8 cellular contexts compared by ENCODE assay signal in the genomic region with DNA sequence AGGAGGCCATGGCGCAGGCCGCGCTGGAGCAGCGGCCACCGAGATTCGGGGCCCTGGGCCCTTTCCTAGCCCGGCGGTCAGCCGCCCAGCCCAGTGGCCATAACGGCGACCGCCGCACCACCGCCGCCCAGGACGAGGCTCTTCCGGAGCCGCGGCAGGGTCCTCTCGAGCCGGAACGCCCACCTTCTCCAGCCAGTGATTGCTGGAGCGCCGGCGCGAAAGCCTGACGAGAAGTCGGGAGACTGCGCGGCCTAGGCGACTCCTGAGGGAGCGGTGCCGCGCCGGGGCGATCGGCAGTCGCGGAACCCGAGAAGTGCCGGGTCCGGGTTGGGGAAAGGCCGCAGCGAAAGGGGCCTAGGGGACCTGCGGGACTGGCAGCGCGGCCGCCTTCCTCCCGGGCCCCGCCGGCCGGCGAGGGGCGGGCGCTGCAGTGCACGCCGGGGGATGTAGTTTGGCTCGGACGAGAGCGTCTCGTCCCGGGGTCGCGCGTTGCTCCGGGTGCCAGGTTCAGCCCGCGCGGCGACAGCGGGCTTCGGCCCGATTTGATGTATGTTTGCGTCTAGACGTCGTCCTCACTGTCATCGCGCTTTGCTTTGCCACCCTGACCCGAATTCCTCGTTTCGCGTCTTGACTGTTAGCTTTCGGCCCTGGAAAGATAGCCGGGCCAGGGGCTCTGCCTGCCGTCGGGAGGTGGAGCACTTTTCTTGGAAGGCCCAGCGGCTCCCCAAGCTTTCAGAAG. TPM values are rescaled to one million over a fixed set of nuclear protein-coding genes. Genes with fewer than 3 reads are reported as not detected.
DNase-seq lines count a peak whose midpoint lies in the region; ATAC-seq, FAIRE-seq and TF ChIP-seq lines count a peak whose summit lies in the region.

A gene with protein sequence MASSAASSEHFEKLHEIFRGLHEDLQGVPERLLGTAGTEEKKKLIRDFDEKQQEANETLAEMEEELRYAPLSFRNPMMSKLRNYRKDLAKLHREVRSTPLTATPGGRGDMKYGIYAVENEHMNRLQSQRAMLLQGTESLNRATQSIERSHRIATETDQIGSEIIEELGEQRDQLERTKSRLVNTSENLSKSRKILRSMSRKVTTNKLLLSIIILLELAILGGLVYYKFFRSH (minus strand): TSS at position 153 of the 739 bp plus-strand sequence. CDS start 143 bp downstream, at position 10.

- H3K36me3 ChIP-seq in HUES6 (ENCODE audit: control insufficient read depth, insufficient read depth, low read length) (peaks cover 24% of the 10 kb centered on the region), OCI-LY1 (ENCODE audit: insufficient read depth, low read length) (peaks cover 30% of the 10 kb centered on the region), endothelial cell of umbilical vein (ENCODE audit: control insufficient read depth in 2 of 2, extremely low read depth in 1 of 2, insufficient read depth in 2 of 2, low read length in 2 of 2) (peaks cover 2% of the 10 kb centered on the region in 2 experiments)

- no peaks in the 10 kb centered on the region for H3K9me2 ChIP-seq in OCI-LY1 (ENCODE audit: low read depth, low read length)

- dilution Hi-C loops in endothelial cell of umbilical vein (cut with MboI; ENCODE audit: extremely low pct_ligation_motif_present, low sequenced_read_pairs) = no loop called here

- TF ChIP-seq POLR2A in endothelial cell of umbilical vein (IDR thresholded peaks at IDR 0.05; ENCODE audit: low read depth, low read length) = peak; percentile 69

- H3K27ac ChIP-seq in HUES6 (ENCODE audit: low read depth, low read length) (peak within 1 kb of the TSS; percentile 100), OCI-LY1 (ENCODE audit: low read depth, low read length, poor library complexity, severe bottlenecking) (peak within 1 kb of the TSS; percentile 44), endothelial cell of umbilical vein (ENCODE audit: insufficient read depth, low read depth, low read length) (peak within 1 kb of the TSS; percentile 83)

- peak within 1 kb of the TSS; percentile 100 for H3K9ac ChIP-seq in HUES6 (ENCODE audit: low read length)
- H3K9ac ChIP-seq in OCI-LY1 (ENCODE audit: low read length) = peak within 1 kb of the TSS; percentile 84
- peak within 1 kb of the TSS; percentile 94 for H3K9ac ChIP-seq in endothelial cell of umbilical vein (replicated peaks; ENCODE audit: extremely low read depth, insufficient read depth, low read length)

- peak; percentile 78 for FAIRE-seq in endothelial cell of umbilical vein (lab: Jason Lieb, UNC)

- no peaks in the 10 kb centered on the region for H3K9me1 ChIP-seq in endothelial cell of umbilical vein (replicated peaks; ENCODE audit: control insufficient read depth, extremely low read depth, insufficient read depth, low read length)

- H4K20me1 ChIP-seq in OCI-LY1 (ENCODE audit: insufficient read depth, low read length) (0 out of 2 replicates have a peak, but pooled peaks cover 3% of the 10 kb centered on the region), endothelial cell of umbilical vein (replicated peaks; ENCODE audit: control insufficient read depth, extremely low read depth, insufficient read depth, low read length) (peaks cover 5% of the 10 kb centered on the region)

- intact Hi-C loops in endothelial cell of umbilical vein (cut with micrococcal nuclease) = loop anchor here (1.0 to 2.0 kb wide), 2 partner anchors 21 to 30 kb away; a partner anchor contains a TSS

- ATAC-seq in GM21447 (IDR thresholded peaks at IDR 0.05; ENCODE audit: unreplicated experiment) = peak; percentile 88

- H3K4me3 ChIP-seq in HUES6 (ENCODE audit: low read depth, low read length) = peak within 1 kb of the TSS; percentile 94
- peak within 1 kb of the TSS; percentile 81 for H3K4me3 ChIP-seq in OCI-LY1 (ENCODE audit: low read depth, low read length, poor library complexity, severe bottlenecking)
- H3K4me3 ChIP-seq in endothelial cell of umbilical vein (replicated peaks in 1 of 3; ENCODE audit: insufficient read depth in 1 of 3, low read depth in 1 of 3, low read length in 3 of 3) = peak within 1 kb of the TSS; percentile 88 to 99 (median 97)

- no TSS peak for BruUV-seq in endothelial cell of umbilical vein (replicated peaks; lab: Mats Ljungman, UMichigan)

- TF ChIP-seq CTCF in OCI-LY1 (IDR thresholded peaks at IDR 0.05; ENCODE audit: low read length) (peak; percentile 18; the same call in 1 of the 2 replicates), endothelial cell of umbilical vein (IDR thresholded peaks at IDR 0.05; ENCODE audit: extremely low read depth in 1 of 2, insufficient read depth in 1 of 2, low read depth in 1 of 2, low read length in 2 of 2) (no peak)

- H3K27me3 ChIP-seq in HUES6 (ENCODE audit: control insufficient read depth, insufficient read depth, low read length) (no peaks in the 10 kb centered on the region), OCI-LY1 (ENCODE audit: insufficient read depth, low read length) (no peaks in the 10 kb centered on the region), endothelial cell of umbilical vein (ENCODE audit: control insufficient read depth in 2 of 2, insufficient read depth in 2 of 2, low read length in 2 of 2) (no peaks in the 10 kb centered on the region)

- no peaks in the 10 kb centered on the region; the same call in 1 of the 2 replicates for H3F3A ChIP-seq in OCI-LY1 (ENCODE audit: insufficient read depth, low read length)

- peak within 1 kb of the TSS; percentile 99 for H3K4me2 ChIP-seq in OCI-LY1 (ENCODE audit: low read length)
- peak within 1 kb of the TSS; percentile 98 for H3K4me2 ChIP-seq in endothelial cell of umbilical vein (ENCODE audit: insufficient read depth, low read length)

- CTCF ChIA-PET in endothelial cell of umbilical vein (lab: Charles Lee) = interaction anchor here (0.7 to 15.5 kb wide), 10 partner anchors 8 to 75 kb away, joined by 3 to 437 read pairs (median 6); a partner anchor contains a TSS

- POLR2A ChIA-PET in endothelial cell of umbilical vein (lab: Charles Lee) = interaction anchor here (0.9 kb wide), 1 partner anchor 75 kb away, joined by 3 read pairs; a partner anchor contains a TSS

- DNase-seq in DMS 273 (lab: John Stamatoyannopoulos, UW; ENCODE audit: unreplicated experiment) (peak; percentile 92), endothelial cell of umbilical vein (ENCODE audit: low read depth, low spot score) (peak; percentile 88), middle frontal gyrus (ENCODE audit: extremely low spot score, low spot score) (peak; percentile 75)
- peak; percentile 88 for DNase-seq in activated CD8-positive, alpha-beta memory T cell treated with anti-CD3 and anti-CD28 coated beads, Interleukin-2, amount 50 U/mL, for 48 hours
- DNase-seq in stimulated activated CD8-positive, alpha-beta memory T cell treated with anti-CD3 and anti-CD28 coated beads, Interleukin-2, amount 100 ng/mL, for 48 hours (ENCODE audit: low read depth in 2 of 2) = peak; percentile 66 to 68

- H2AFZ ChIP-seq in OCI-LY1 (ENCODE audit: low read length) = 0 out of 2 replicates have a peak within 1 kb of the TSS, but pooled peaks have one; percentile 8
- H2AFZ ChIP-seq in endothelial cell of umbilical vein (ENCODE audit: low read depth, low read length) = peak within 1 kb of the TSS; percentile 94

- H3K9me3 ChIP-seq in HUES6 (ENCODE audit: control insufficient read depth, insufficient read depth, low read depth, low read length) (no peaks in the 10 kb centered on the region), OCI-LY1 (ENCODE audit: low read length) (no peaks in the 10 kb centered on the region), endothelial cell of umbilical vein (replicated peaks; ENCODE audit: control insufficient read depth, insufficient read depth, low read length) (no peaks in the 10 kb centered on the region)

- H3K4me1 ChIP-seq in HUES6 (ENCODE audit: control insufficient read depth, insufficient read depth, low read length) = peaks cover 4% of the 10 kb centered on the region; the same call in 1 of the 2 replicates
- peaks cover 29% of the 10 kb centered on the region for H3K4me1 ChIP-seq in OCI-LY1 (ENCODE audit: insufficient read depth, low read length, severe bottlenecking)
- H3K4me1 ChIP-seq in endothelial cell of umbilical vein (ENCODE audit: control insufficient read depth, extremely low read depth, insufficient read depth, low read length) = peaks cover 18% of the 10 kb centered on the region

- H3K79me2 ChIP-seq in OCI-LY1 (ENCODE audit: insufficient read depth, low read length) (peaks cover 29% of the 10 kb centered on the region), endothelial cell of umbilical vein (ENCODE audit: control insufficient read depth, insufficient read depth, low read length) (peaks cover 44% of the 10 kb centered on the region)

TF ChIP-seq in endothelial cell of umbilical vein, 7 proteins besides CTCF, POLR2A, EP300 and RAD21:
- TF ChIP-seq POLR2AphosphoS5 (IDR thresholded peaks at IDR 0.05; ENCODE audit: insufficient read depth, low read depth, low read length) (peak; percentile 81), FOS (IDR thresholded peaks at IDR 0.05; ENCODE audit: borderline replicate concordance, insufficient read depth, low read length) (no peak)

RNA-seq across cellular contexts. Expression of the gene that starts here (rescaled TPM):
- 79.4 and 90.0 TPM in 2 replicates for total RNA-seq in endothelial cell of umbilical vein
- polyA plus RNA-seq in endothelial cell of umbilical vein = 23.1 and 23.8 TPM in 2 replicates
- polyA plus RNA-seq in endothelial cell of umbilical vein (2011; cell fraction: cytosol; rRNA removed) = 47.0 and 50.6 TPM in 2 replicates
- polyA plus RNA-seq in endothelial cell of umbilical vein (2011; cell fraction: nucleus; rRNA removed) = 24.4 and 26.8 TPM in 2 replicates
- 84.2 and 85.4 TPM in 2 replicates for polyA plus RNA-seq in endothelial cell of umbilical vein (2012)
- polyA minus RNA-seq in endothelial cell of umbilical vein = 27.3 and 35.1 TPM in 2 replicates
- 28.4 TPM for polyA minus RNA-seq in endothelial cell of umbilical vein (2011; cell fraction: cytosol; rRNA and poly(A)+ RNA removed)
- 18.1 and 37.2 TPM in 2 replicates for polyA minus RNA-seq in endothelial cell of umbilical vein (2011; cell fraction: nucleus; rRNA and poly(A)+ RNA removed)

Comparison
In these comparisons a context has a peak if more than half of its experiments do, and no peak if none do; other contexts are left out.
1. Peak in every context shown above with its lines: DNase-seq, ATAC-seq, H3K4me3 ChIP-seq and H3K27ac ChIP-seq.
2. H3K27ac ChIP-seq: peak in every context shown above with its lines; median percentile 100 in HUES6; 83 in endothelial cell of umbilical vein; 44 in OCI-LY1.